In genomic region chr19:48835734-48836088, GRCh38 we compare ENCODE assay signal across 8 cellular contexts. TPM values are rescaled to one million over a fixed set of nuclear protein-coding genes. Genes with fewer than 3 reads are reported as not detected.
DNase-seq lines count a peak whose midpoint lies in the region; ATAC-seq and TF ChIP-seq lines count a peak whose summit lies in the region.

No MANE protein-coding gene starts in this region.

- H3K9me2 ChIP-seq in OCI-LY1 (ENCODE audit: low read depth, low read length) = no peaks in the 10 kb centered on the region

- peak; percentile 83 to 84 for DNase-seq in AML-193 (lab: John Stamatoyannopoulos, UW)
- DNase-seq in GM19238 (ENCODE audit: insufficient read length, low spot score) = peak; percentile 84
- peak; percentile 89 for DNase-seq in HuH-7 (ENCODE audit: low spot score)
- peak; percentile 97 for DNase-seq in activated T-cell treated with anti-CD3 and anti-CD28 coated beads for 1 hour (ENCODE audit: low read depth)
- peak; percentile 35 for DNase-seq in epithelial cell of proximal tubule (ENCODE audit: low read depth)
- peak; percentile 91 to 99 (median 96) for DNase-seq in mucosa of descending colon
- peak; percentile 87 to 88 for DNase-seq in stimulated activated CD8-positive, alpha-beta memory T cell treated with anti-CD3 and anti-CD28 coated beads, Interleukin-4, amount 100 ng/mL, for 1 hour (ENCODE audit: low read depth in 2 of 2, low spot score in 1 of 2)

- peak; percentile 99 for ATAC-seq in mucosa of descending colon

- H4K20me1 ChIP-seq in OCI-LY1 (ENCODE audit: insufficient read depth, low read length) = no peaks in the 10 kb centered on the region

- intact Hi-C loops in mucosa of descending colon (cut with DNase I, micrococcal nuclease) = loop anchor here (5.0 kb wide), 2 partner anchors 38 to 43 kb away; no protein-coding TSS in a partner anchor

- no peak overlapping the region for H3K27ac ChIP-seq in OCI-LY1 (ENCODE audit: low read depth, low read length, poor library complexity, severe bottlenecking)

- no peaks in the 10 kb centered on the region for H3F3A ChIP-seq in OCI-LY1 (ENCODE audit: insufficient read depth, low read length)

- H3K79me2 ChIP-seq in OCI-LY1 (ENCODE audit: insufficient read depth, low read length) = no peaks in the 10 kb centered on the region

- H3K4me2 ChIP-seq in OCI-LY1 (ENCODE audit: low read length) = peak overlapping the region; percentile 70

- peak overlapping the region; percentile 22; the same call in 1 of the 2 replicates for H3K9ac ChIP-seq in OCI-LY1 (ENCODE audit: low read length)

- no peaks in the 10 kb centered on the region for H3K27me3 ChIP-seq in OCI-LY1 (ENCODE audit: insufficient read depth, low read length)

- H2AFZ ChIP-seq in OCI-LY1 (ENCODE audit: low read length) = no peak overlapping the region

- H3K9me3 ChIP-seq in OCI-LY1 (ENCODE audit: low read length) (no peaks in the 10 kb centered on the region), mucosa of descending colon (no peaks in the 10 kb centered on the region)

- H3K4me3 ChIP-seq in OCI-LY1 (ENCODE audit: low read depth, low read length, poor library complexity, severe bottlenecking) = peak overlapping the region; percentile 46
- H3K4me3 ChIP-seq in epithelial cell of proximal tubule (ENCODE audit: low read depth, low read length) = peak overlapping the region; percentile 54
- H3K4me3 ChIP-seq in mucosa of descending colon = no peak overlapping the region

- H3K36me3 ChIP-seq in OCI-LY1 (ENCODE audit: insufficient read depth, low read length) (no peaks in the 10 kb centered on the region), mucosa of descending colon (ENCODE audit: low read depth) (no peaks in the 10 kb centered on the region)

- TF ChIP-seq CTCF in OCI-LY1 (IDR thresholded peaks at IDR 0.05; ENCODE audit: low read length) (peak; percentile 95), epithelial cell of proximal tubule (conservative IDR thresholded peaks at IDR 0.05; ENCODE audit: low read depth, low read length) (peak; percentile 91), mucosa of descending colon (IDR thresholded peaks at IDR 0.05) (peak; percentile 75)

- H3K4me1 ChIP-seq in OCI-LY1 (ENCODE audit: insufficient read depth, low read length, severe bottlenecking) (peaks cover 18% of the 10 kb centered on the region), mucosa of descending colon (ENCODE audit: low read depth) (peaks cover 8% of the 10 kb centered on the region)

RNA-seq across cellular contexts. Expression of gene HSD17B14, which starts 0.6 kb away (rescaled TPM):
- total RNA-seq in epithelial cell of proximal tubule (2.2 and 2.8 TPM in 2 replicates), mucosa of descending colon (10 to 100 TPM in 1 of 3 donors, 1 to 10 TPM in 2; 2.4 to 10.1 (median 2.4) TPM)

RNA-seq across cellular contexts. Expression of gene BCAT2, which starts 24.9 kb away (rescaled TPM):
- total RNA-seq in epithelial cell of proximal tubule (45.5 and 60.7 TPM in 2 replicates), mucosa of descending colon (10 to 100 TPM; 46.6 to 82.6 (median 57.4) TPM)

RNA-seq across cellular contexts. Expression of gene PLEKHA4, which starts 32.7 kb away (rescaled TPM):
- total RNA-seq in epithelial cell of proximal tubule = 1.8 and 5.0 TPM in 2 replicates
- 10 to 100 TPM in 2 of 3 donors, 1 to 10 TPM in 1; 4.6 to 30.2 (median 21.5) TPM for total RNA-seq in mucosa of descending colon

RNA-seq across cellular contexts. Expression of gene PPP1R15A, which starts 36.5 kb away (rescaled TPM):
- total RNA-seq in epithelial cell of proximal tubule = 23.9 and 32.2 TPM in 2 replicates
- total RNA-seq in mucosa of descending colon = 10 to 100 TPM; 31.8 to 47.7 (median 44.6) TPM

Comparison
In these comparisons a context has a peak if more than half of its experiments do, and no peak if none do; other contexts are left out.
1. DNase-seq: peak in every context shown above with its lines; median percentile 97 in activated T-cell treated with anti-CD3 and anti-CD28 coated beads for 1 hour; 96 in mucosa of descending colon; 89 in HuH-7; 88 in stimulated activated CD8-positive, alpha-beta memory T cell treated with anti-CD3 and anti-CD28 coated beads, Interleukin-4, amount 100 ng/mL, for 1 hour; 84 in GM19238; 84 in AML-193; 35 in epithelial cell of proximal tubule.